Comparison of ENCODE assay signal across 7 cellular contexts in genomic region chr1:99707535-99708142, GRCh38. TPM values are rescaled to one million over a fixed set of nuclear protein-coding genes. Genes with fewer than 3 reads are reported as not detected.
A peak's percentile ranks its signal among the peaks of the same experiment; 100 is the strongest.
DNase-seq lines count a peak whose midpoint lies in the region; ATAC-seq and TF ChIP-seq lines count a peak whose summit lies in the region.

No MANE protein-coding gene starts in this region.

- H3K9me3 ChIP-seq in HEK293 (ENCODE audit: control insufficient read depth, insufficient read depth, low read depth, low read length) (no peaks in the 10 kb centered on the region), adipocyte (ENCODE audit: control insufficient read depth, low read length) (no peaks in the 10 kb centered on the region), sigmoid colon (no peaks in the 10 kb centered on the region)

- H3K27ac ChIP-seq in HEK293 (ENCODE audit: extremely low read depth, low read depth, low read length) = no peak overlapping the region
- H3K27ac ChIP-seq in sigmoid colon = no peak overlapping the region

- no peak for TF ChIP-seq POLR2A in sigmoid colon (IDR thresholded peaks at IDR 0.05)

- H3K4me3 ChIP-seq in HEK293 (ENCODE audit: low read depth, low read length) (no peak overlapping the region), adipocyte (ENCODE audit: low read length) (no peak overlapping the region), sigmoid colon (no peak overlapping the region)

- 24 to 32% methylated on average over 4 of the region's 4 CpGs for WGBS in sigmoid colon, 2 donors

- H3K36me3 ChIP-seq in HEK293 (ENCODE audit: control insufficient read depth in 2 of 2, insufficient read depth in 1 of 2, low read length in 2 of 2) (peaks cover 0 to 19% of the 10 kb centered on the region in 2 experiments; a peak in 1 of 3 replicates), adipocyte (ENCODE audit: control insufficient read depth, insufficient read depth, low read length, severe bottlenecking) (no peaks in the 10 kb centered on the region), sigmoid colon (peaks cover 0 to 9% (median 0%) of the 10 kb centered on the region in 4 donors)

- H3K27me3 ChIP-seq in adipocyte (replicated peaks; ENCODE audit: control insufficient read depth, insufficient read depth, low read length) (no peaks in the 10 kb centered on the region), sigmoid colon (no peaks in the 10 kb centered on the region)

- no peak for TF ChIP-seq EP300 in sigmoid colon (IDR thresholded peaks at IDR 0.05)

- no peak overlapping the region for H3K9ac ChIP-seq in adipocyte (ENCODE audit: low read length)

- TF ChIP-seq CTCF in GM12872 (IDR thresholded peaks at IDR 0.05; ENCODE audit: insufficient read depth, low read depth, low read length) = peak; percentile 81
- TF ChIP-seq CTCF in HEK293 (tag by site-specific recombination; IDR thresholded peaks at IDR 0.05) = peak; percentile 45; the same call in 1 of the 2 replicates
- peak; percentile 11 to 72 (median 66) for TF ChIP-seq CTCF in sigmoid colon (IDR thresholded peaks at IDR 0.05)

- ATAC-seq in left ventricle myocardium superior = peak; percentile 70

- peak; percentile 76 for DNase-seq in NAMALWA (ENCODE audit: low spot score)
- DNase-seq in SKM-1 (lab: John Stamatoyannopoulos, UW; ENCODE audit: unreplicated experiment) = peak; percentile 68
- peak; percentile 84 for DNase-seq in adipocyte (ENCODE audit: low read depth)
- DNase-seq in left ventricle myocardium superior = peak; percentile 69
- peak; percentile 74 for DNase-seq in sigmoid colon

- POLR2A ChIA-PET in HEK293 (lab: Yijun Ruan, JAX) = no interaction called here

- CTCF ChIA-PET in HEK293 (lab: Yijun Ruan, JAX) = interaction anchor here (0.6 to 2.2 kb wide), 17 partner anchors 12 to 1074 kb away, joined by 3 to 15 read pairs (median 4); no protein-coding TSS in a partner anchor

- intact Hi-C loops in left ventricle myocardium superior (cut with micrococcal nuclease) = loop anchor here (5.0 to 10.0 kb wide), 2 partner anchors 223 to 525 kb away; no protein-coding TSS in a partner anchor
- intact Hi-C loops in sigmoid colon (cut with DNase I) = loop anchor here (2.0 to 10.0 kb wide), 3 partner anchors 223 to 913 kb away; no protein-coding TSS in a partner anchor

- H3K4me1 ChIP-seq in HEK293 (ENCODE audit: control insufficient read depth, insufficient read depth, low read length) = no peaks in the 10 kb centered on the region
- peaks cover 14% of the 10 kb centered on the region for H3K4me1 ChIP-seq in adipocyte (ENCODE audit: control insufficient read depth, insufficient read depth, low read length)
- H3K4me1 ChIP-seq in sigmoid colon = no peaks in the 10 kb centered on the region

TF ChIP-seq in HEK293, 187 proteins besides CTCF, POLR2A, EP300 and RAD21:
- TF ChIP-seq ZNF2 (tag by site-specific recombination; IDR thresholded peaks at IDR 0.05) (0 out of 2 replicates have a peak, but pooled peaks have one; percentile 20), ELK4 (IDR thresholded peaks at IDR 0.05; ENCODE audit: borderline replicate concordance, low read depth, low read length) (no peak), ZNF76 (tag by site-specific recombination; IDR thresholded peaks at IDR 0.05; ENCODE audit: borderline replicate concordance, low read depth) (no peak), ZNF654 (tag by site-specific recombination; IDR thresholded peaks at IDR 0.05; ENCODE audit: low read depth) (peak; percentile 93), ZNF501 (tag by site-specific recombination; IDR thresholded peaks at IDR 0.05) (peak; percentile 35; the same call in 1 of the 2 replicates)
TF ChIP-seq in HEK293: peak in this region for 3.

RNA-seq across cellular contexts. Expression of gene FRRS1, which starts 58.8 kb away (rescaled TPM):
- total RNA-seq in left ventricle myocardium superior = 3.3 TPM
- 1 to 10 TPM; 1.6 to 5.6 (median 4.0) TPM for total RNA-seq in sigmoid colon
- 1 to 10 TPM; 1.6 to 3.6 (median 1.8) TPM for polyA plus RNA-seq in sigmoid colon
